In genomic region chr20:20201639-20202038, GRCh38 we compare ENCODE assay signal across 23 cellular contexts.
"Had no signal": no experiment of that assay in that cellular context is flagged by ENCODE, and none has a peak within 500 bp of the region (broad histone marks: within the 10 kb centered on the region; RNA-seq: fewer than 3 reads in every experiment).

No MANE protein-coding gene starts in this region.

- H3K4me2 ChIP-seq: smooth muscle cell had no signal

- ATAC-seq: activated naive CD4-positive, alpha-beta T cell treated with anti-CD3 and anti-CD28 coated beads, Interleukin-2, amount 50 U/mL, for 72 hours; activated T-cell treated with anti-CD3 and anti-CD28 coated beads, Interleukin-2, amount 50 U/mL, for 72 hours had no signal

- H3K9me3 ChIP-seq: colonic mucosa, esophagus squamous epithelium, neutrophil, stomach, thyroid gland, upper lobe of left lung had no signal

- H3K27me3 ChIP-seq: colonic mucosa, thyroid gland, upper lobe of left lung had no signal

- H3K4me3 ChIP-seq: colonic mucosa, esophagus squamous epithelium, smooth muscle cell, stomach, thyroid gland, upper lobe of left lung had no signal

- H3K36me3 ChIP-seq: colonic mucosa, esophagus squamous epithelium, neutrophil, stomach, thyroid gland, upper lobe of left lung had no signal

- H3K27ac ChIP-seq: colonic mucosa, epithelial cell of prostate, esophagus squamous epithelium, neutrophil, stomach, thyroid gland, upper lobe of left lung, VCaP had no signal

- DNase-seq: activated CD4-positive, alpha-beta T cell treated with anti-CD3 and anti-CD28 coated beads for 4 hours; activated CD4-positive, alpha-beta T cell treated with anti-CD3 and anti-CD28 coated beads, Interleukin-2, amount 50 U/mL, for 4 hours; activated naive CD4-positive, alpha-beta T cell; activated T-cell treated with anti-CD3 and anti-CD28 coated beads for 4 hours; activated T-cell treated with anti-CD3 and anti-CD28 coated beads, Interleukin-2, amount 50 U/mL, for 72 hours; cerebellar nuclear complex; colonic mucosa; effector CD8-positive, alpha-beta T cell; esophagus squamous epithelium; mammary epithelial cell; retina; stimulated activated CD4-positive, alpha-beta T cell treated with anti-CD3 and anti-CD28 coated beads, Interleukin-1b, Interleukin-23, amount 100 ng/mL, for 48 hours; stimulated activated CD4-positive, alpha-beta T cell treated with anti-CD3 and anti-CD28 coated beads, Interleukin-4, amount 100 ng/mL, for 4 hours; stimulated activated CD8-positive, alpha-beta memory T cell treated with anti-CD3 and anti-CD28 coated beads, Interleukin-4, amount 100 ng/mL, for 48 hours; stomach; T-helper 9 cell; thyroid gland had no signal

- H3K4me1 ChIP-seq: colonic mucosa, esophagus squamous epithelium, thyroid gland had no signal
